Comparison of ENCODE assay signal across 8 cellular contexts in genomic region chr13:39037880-39038568, GRCh38. TPM values are rescaled to one million over a fixed set of nuclear protein-coding genes. Genes with fewer than 3 reads are reported as not detected.
DNase-seq lines count a peak whose midpoint lies in the region; ATAC-seq and TF ChIP-seq lines count a peak whose summit lies in the region.

Gene NHLRC3, plus strand, starts transcription at chr13:39038456. Its CDS starts 184 bp downstream, at chr13:39038640.
Gene PROSER1, minus strand, starts transcription at chr13:39038089. Its CDS starts 847 bp downstream, at chr13:39037242.

- H3K27ac ChIP-seq in KOPT-K1 (ENCODE audit: low read depth, low read length, poor library complexity, severe bottlenecking), result peak within 1 kb of the TSS; percentile 88

- no peaks in the 10 kb centered on the region for H3K9me3 Mint-ChIP-seq in activated T-helper 17 cell treated with anti-CD3 and anti-CD28 coated beads, Interleukin-2, amount 50 U/mL, for 72 hours
- no peaks in the 10 kb centered on the region for H3K9me3 Mint-ChIP-seq in naive thymus-derived CD8-positive, alpha-beta T cell

- peaks cover 31% of the 10 kb centered on the region for H3K36me3 ChIP-seq in KOPT-K1 (ENCODE audit: insufficient read depth, low read length)

- peak within 1 kb of the TSS; percentile 91 for H3K27ac Mint-ChIP-seq in activated T-helper 17 cell treated with anti-CD3 and anti-CD28 coated beads, Interleukin-2, amount 50 U/mL, for 72 hours
- peak within 1 kb of the TSS; percentile 95 to 100 (median 99) for H3K27ac Mint-ChIP-seq in naive thymus-derived CD8-positive, alpha-beta T cell

- no peaks in the 10 kb centered on the region for H3K27me3 Mint-ChIP-seq in activated T-helper 17 cell treated with anti-CD3 and anti-CD28 coated beads, Interleukin-2, amount 50 U/mL, for 72 hours
- H3K27me3 Mint-ChIP-seq in naive thymus-derived CD8-positive, alpha-beta T cell, result no peaks in the 10 kb centered on the region

- H3K4me1 Mint-ChIP-seq in activated T-helper 17 cell treated with anti-CD3 and anti-CD28 coated beads, Interleukin-2, amount 50 U/mL, for 72 hours, result peaks cover 12% of the 10 kb centered on the region
- H3K4me1 Mint-ChIP-seq in naive thymus-derived CD8-positive, alpha-beta T cell, result peaks cover 19 to 76% (median 61%) of the 10 kb centered on the region in 4 donors

- peak within 1 kb of the TSS; percentile 98 for H3K4me3 ChIP-seq in fibroblast of mammary gland (ENCODE audit: control insufficient read depth, low read depth, low read length)

- peak; percentile 94 for DNase-seq in DMS53 (lab: John Stamatoyannopoulos, UW)
- peak; percentile 88 for DNase-seq in RPMI8226
- DNase-seq in fibroblast of mammary gland (ENCODE audit: low read depth), result peak; percentile 88
- peak; percentile 76 to 97 (median 92) for DNase-seq in naive thymus-derived CD8-positive, alpha-beta T cell
- DNase-seq in stimulated activated naive CD4-positive, alpha-beta T cell (lab: John Stamatoyannopoulos, UW), result peak; percentile 56 to 82 (median 74)

- peak within 1 kb of the TSS; percentile 94 for H3K4me3 Mint-ChIP-seq in activated T-helper 17 cell treated with anti-CD3 and anti-CD28 coated beads, Interleukin-2, amount 50 U/mL, for 72 hours
- H3K4me3 Mint-ChIP-seq in naive thymus-derived CD8-positive, alpha-beta T cell, result peak within 1 kb of the TSS; percentile 87 to 100 (median 96)

- peaks cover 30% of the 10 kb centered on the region for H3K36me3 Mint-ChIP-seq in activated T-helper 17 cell treated with anti-CD3 and anti-CD28 coated beads, Interleukin-2, amount 50 U/mL, for 72 hours (ENCODE audit: low read depth)
- H3K36me3 Mint-ChIP-seq in naive thymus-derived CD8-positive, alpha-beta T cell, result peaks cover 0 to 14% (median 3%) of the 10 kb centered on the region in 3 donors

- TF ChIP-seq CTCF in fibroblast of mammary gland (conservative IDR thresholded peaks at IDR 0.05; ENCODE audit: control insufficient read depth, insufficient read depth, low read depth, low read length), result no peak

- ATAC-seq in GM21737 (IDR thresholded peaks at IDR 0.05; ENCODE audit: unreplicated experiment), result peak; percentile 68
- ATAC-seq in activated T-helper 17 cell treated with anti-CD3 and anti-CD28 coated beads, Interleukin-2, amount 50 U/mL, for 72 hours (replicated peaks), result peak; percentile 69
- ATAC-seq in naive thymus-derived CD8-positive, alpha-beta T cell, result peak; percentile 91

- no peaks in the 10 kb centered on the region for H3K9me3 ChIP-seq in KOPT-K1 (ENCODE audit: insufficient read depth, low read length, poor library complexity, severe bottlenecking)

- POLR2A ChIA-PET in naive thymus-derived CD8-positive, alpha-beta T cell (lab: Charles Lee), result interaction anchor here (1.3 to 2.2 kb wide), 3 partner anchors 12 to 689 kb away, joined by 3 to 6 read pairs (median 6); partner anchors contain the start of gene UFM1

RNA-seq across cellular contexts. Expression of gene NHLRC3, which starts in this region (rescaled TPM):
- 10 to 100 TPM; 11.8 to 15.1 TPM for total RNA-seq in activated T-helper 17 cell treated with anti-CD3 and anti-CD28 coated beads, Interleukin-2, amount 50 U/mL, for 72 hours
- total RNA-seq in naive thymus-derived CD8-positive, alpha-beta T cell, result 10 to 100 TPM; 36.2 to 42.3 TPM
- polyA plus RNA-seq in naive thymus-derived CD8-positive, alpha-beta T cell, result 1 to 10 TPM; 4.5 to 6.5 (median 5.5) TPM

RNA-seq across cellular contexts. Expression of gene PROSER1, which starts in this region (rescaled TPM):
- 10 to 100 TPM; 44.7 to 72.3 TPM for total RNA-seq in activated T-helper 17 cell treated with anti-CD3 and anti-CD28 coated beads, Interleukin-2, amount 50 U/mL, for 72 hours
- total RNA-seq in naive thymus-derived CD8-positive, alpha-beta T cell, result 10 to 100 TPM; 47.4 to 53.1 TPM
- 10 to 100 TPM in 2 of 3 donors, 1 to 10 TPM in 1; 6.8 to 14.7 (median 13.1) TPM for polyA plus RNA-seq in naive thymus-derived CD8-positive, alpha-beta T cell

Comparison
In these comparisons a context has a peak if more than half of its experiments do, and no peak if none do; other contexts are left out.
1. Peak in every context shown above with its lines: DNase-seq, ATAC-seq, H3K4me3 ChIP-seq and H3K27ac ChIP-seq.